In the genomic region with DNA sequence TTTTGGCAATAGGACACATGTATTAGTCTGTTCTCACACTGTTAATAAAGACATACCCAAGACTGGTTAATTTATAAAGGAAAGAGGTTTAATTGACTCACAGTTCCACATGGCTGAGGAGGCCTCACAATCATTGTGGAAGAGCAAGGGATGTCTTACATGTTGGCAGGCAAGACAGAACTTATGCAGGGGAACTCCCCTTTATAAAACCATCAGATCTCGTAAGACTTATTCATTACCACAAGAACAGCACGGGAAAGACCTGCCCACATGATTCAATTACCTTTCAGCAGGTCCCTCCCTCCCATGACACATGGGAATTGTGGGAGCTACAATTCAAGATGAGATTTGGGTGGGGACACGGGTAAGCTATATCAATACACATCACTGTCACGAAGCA, we compare ENCODE assay signal across 2 cellular contexts. TPM values are rescaled to one million over a fixed set of nuclear protein-coding genes. Genes with fewer than 3 reads are reported as not detected.
"Had no signal": no experiment of that assay in that cellular context is flagged by ENCODE, and none has a peak within 500 bp of the region (broad histone marks: within the 10 kb centered on the region; RNA-seq: fewer than 3 reads in every experiment).

No MANE protein-coding gene starts in this region.

RNA-seq across cellular contexts. Expression of a gene that starts 15.9 kb away (rescaled TPM):
- total RNA-seq: HepG2, SJSA1 had no signal
- polyA plus RNA-seq: HepG2 had no signal
